ENCODE assay signal across 2 cellular contexts in genomic region chr19:47380559-47380958, GRCh38.
TF ChIP-seq lines count a peak whose summit lies in the region.

No MANE protein-coding gene starts in this region.

TF ChIP-seq in HepG2, 621 proteins besides CTCF, POLR2A, EP300 and RAD21:
- TF ChIP-seq PATZ1 (CRISPR knock-in tag; IDR thresholded peaks at IDR 0.05) (no peak), POGK (CRISPR knock-in tag; conservative IDR thresholded peaks at IDR 0.05) (no peak), MAF1 (CRISPR knock-in tag; IDR thresholded peaks at IDR 0.05; ENCODE audit: borderline replicate concordance) (no peak), IRF2 (CRISPR knock-in tag; IDR thresholded peaks at IDR 0.05) (no peak), ZBTB33 (CRISPR knock-in tag; IDR thresholded peaks at IDR 0.05) (peak; percentile 61; the same call in 1 of the 2 replicates), ZNF329 (CRISPR knock-in tag; IDR thresholded peaks at IDR 0.05; ENCODE audit: low read depth) (peak; percentile 99), MXD3 (CRISPR knock-in tag; IDR thresholded peaks at IDR 0.05) (no peak), ZNF737 (CRISPR knock-in tag; IDR thresholded peaks at IDR 0.05; ENCODE audit: borderline replicate concordance) (no peak), ZNF180 (CRISPR knock-in tag; IDR thresholded peaks at IDR 0.05; ENCODE audit: borderline replicate concordance, low read depth) (no peak), RORA (CRISPR knock-in tag; IDR thresholded peaks at IDR 0.05) (no peak), NRL (CRISPR knock-in tag; IDR thresholded peaks at IDR 0.05; ENCODE audit: borderline replicate concordance) (no peak), ZNF597 (CRISPR knock-in tag; IDR thresholded peaks at IDR 0.05) (no peak)

TF ChIP-seq in HEK293, 187 proteins besides CTCF, POLR2A, EP300 and RAD21:
- no peak for TF ChIP-seq PBX3 (CRISPR knock-in tag; IDR thresholded peaks at IDR 0.05)
- 0 out of 2 replicates have a peak, but pooled peaks have one; percentile 21 for TF ChIP-seq PRDM10 (tag by site-specific recombination; IDR thresholded peaks at IDR 0.05)
- no peak for TF ChIP-seq ZNF146 (tag by site-specific recombination; IDR thresholded peaks at IDR 0.05)
- no peak for TF ChIP-seq MYNN (tag by site-specific recombination; IDR thresholded peaks at IDR 0.05; ENCODE audit: borderline replicate concordance)
- no peak for TF ChIP-seq ZNF658 (tag by site-specific recombination; IDR thresholded peaks at IDR 0.05)
- TF ChIP-seq ZNF280D (tag by site-specific recombination; IDR thresholded peaks at IDR 0.05): peak; percentile 30; the same call in 1 of the 2 replicates
- no peak for TF ChIP-seq KLF7 (tag by site-specific recombination; IDR thresholded peaks at IDR 0.05; ENCODE audit: borderline replicate concordance)
- no peak for TF ChIP-seq ZNF18 (tag by site-specific recombination; IDR thresholded peaks at IDR 0.05)
- no peak for TF ChIP-seq ZNF473 (tag by site-specific recombination; IDR thresholded peaks at IDR 0.05)
